Comparison of ENCODE assay signal across 9 cellular contexts in the genomic region with DNA sequence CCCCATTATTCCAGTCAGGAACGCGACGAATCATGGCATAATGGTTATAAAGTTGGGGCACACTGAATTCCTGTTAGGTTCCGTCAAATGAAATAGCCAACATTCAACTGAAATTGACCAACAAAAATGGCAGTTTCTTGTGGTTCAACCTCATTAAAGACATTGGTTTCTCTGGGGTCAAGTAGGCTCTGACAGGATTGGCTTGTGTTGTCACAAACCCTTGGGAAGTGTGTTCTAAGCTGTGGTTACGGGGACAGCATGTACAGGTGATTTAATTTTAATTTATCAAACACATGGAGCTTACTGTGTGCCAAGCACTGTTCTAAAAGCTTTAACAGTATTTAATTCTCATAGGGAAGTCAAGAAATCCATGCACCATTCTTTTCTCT. TPM values are rescaled to one million over a fixed set of nuclear protein-coding genes. Genes with fewer than 3 reads are reported as not detected.
DNase-seq lines count a peak whose midpoint lies in the region; ATAC-seq and TF ChIP-seq lines count a peak whose summit lies in the region.
"Had no signal": no experiment of that assay in that cellular context is flagged by ENCODE, and none has a peak within 500 bp of the region (broad histone marks: within the 10 kb centered on the region; RNA-seq: fewer than 3 reads in every experiment).

No MANE protein-coding gene starts in this region.

- H3K27me3 Mint-ChIP-seq in H9 (ENCODE audit: low read depth) (peaks cover 16% of the 10 kb centered on the region), endodermal cell (ENCODE audit: insufficient read depth) (peaks cover 22% of the 10 kb centered on the region)

- H2BK15ac ChIP-seq in H9 (ENCODE audit: low read depth, low read length): no peak overlapping the region

- H3K4ac ChIP-seq in H9 (ENCODE audit: low read depth, low read length): no peak overlapping the region

- H3K9me3 Mint-ChIP-seq in H9 (peaks cover 39 to 45% of the 10 kb centered on the region in 2 experiments), endodermal cell (peaks cover 27% of the 10 kb centered on the region)

- in situ Hi-C loops in Panc1 (cut with HindIII; ENCODE audit: low pct_unique_long_range_greater_than_20kb, low sequenced_read_pairs): no loop called here

- H3K4me3 ChIP-seq in Panc1 (ENCODE audit: low read depth in 2 of 2, low read length in 2 of 2) (peak overlapping the region; percentile 37 to 42), endodermal cell (ENCODE audit: low read length) (peak overlapping the region; percentile 45), parathyroid adenoma (ENCODE audit: low read depth, low read length) (no peak overlapping the region)

- no peak overlapping the region for H3K18ac ChIP-seq in H9 (ENCODE audit: insufficient read length, low read depth, low read length)

- peaks cover 6% of the 10 kb centered on the region; the same call in 1 of the 2 replicates for H3K27me3 ChIP-seq in H9 (ENCODE audit: insufficient read depth, low read length)
- no peaks in the 10 kb centered on the region for H3K27me3 ChIP-seq in Panc1 (ENCODE audit: control insufficient read depth, insufficient read depth, low read length)
- peaks cover 21% of the 10 kb centered on the region for H3K27me3 ChIP-seq in endodermal cell (ENCODE audit: control insufficient read depth, insufficient read depth, low read length, poor library complexity, severe bottlenecking)
- no peaks in the 10 kb centered on the region for H3K27me3 ChIP-seq in parathyroid adenoma (ENCODE audit: control insufficient read depth, insufficient read depth, low read length)
- H3K27me3 ChIP-seq: brain microvascular endothelial cell had no signal

- DNase-seq in H9: no peak
- no peak for DNase-seq in Panc1 (ENCODE audit: low read depth, low spot score)
- DNase-seq in endodermal cell: no peak
- no peak for DNase-seq in stimulated activated CD4-positive, alpha-beta T cell treated with anti-CD3 and anti-CD28 coated beads, Interleukin-2, amount 100 ng/mL, for 24 hours
- no peak for DNase-seq in COR-L47 (lab: John Stamatoyannopoulos, UW)
- no peak for DNase-seq in retina
- DNase-seq: brain microvascular endothelial cell had no signal

- H4K5ac ChIP-seq in H9 (ENCODE audit: insufficient read length, low read depth, low read length): no peak overlapping the region

- no TSS peak for BruUV-seq in Panc1 (replicated peaks; lab: Mats Ljungman, UMichigan)

- H3K36me3 ChIP-seq in Panc1 (ENCODE audit: control insufficient read depth, insufficient read depth, low read length) (no peaks in the 10 kb centered on the region), endodermal cell (ENCODE audit: control insufficient read depth, insufficient read depth, low read length) (no peaks in the 10 kb centered on the region), parathyroid adenoma (ENCODE audit: control insufficient read depth, insufficient read depth, low read length) (no peaks in the 10 kb centered on the region)
- H3K36me3 ChIP-seq: brain microvascular endothelial cell had no signal

- CTCF ChIA-PET in Panc1 (lab: Charles Lee): no interaction called here

- WGBS in H9 (ENCODE audit: extremely low coverage, insufficient read length, low lambda C conversion rate): no CpG with 5 or more reads among the region's 5 CpGs
- WGBS in endodermal cell (ENCODE audit: insufficient coverage in 1 of 2, insufficient read length in 1 of 2), 2 experiments: 67 to 100% methylated on average over 1 to 4 of the region's 5 CpGs

- no peak overlapping the region for H3K14ac ChIP-seq in H9 (ENCODE audit: insufficient read depth, low read length)

- H2BK120ac ChIP-seq in H9 (ENCODE audit: low read depth, low read length, poor library complexity, severe bottlenecking): no peak overlapping the region

- H2BK5ac ChIP-seq in H9 (ENCODE audit: insufficient read length, low read length): no peak overlapping the region

- POLR2A ChIA-PET in Panc1 (lab: Charles Lee): interaction anchor here (0.6 kb wide), 2 partner anchors 22 to 114 kb away, joined by 3 to 11 read pairs; no protein-coding TSS in a partner anchor

- H3K9me3 ChIP-seq in H9 (ENCODE audit: control insufficient read depth, low read depth, low read length) (no peaks in the 10 kb centered on the region), Panc1 (ENCODE audit: control insufficient read depth, insufficient read depth, low read depth, low read length) (no peaks in the 10 kb centered on the region), endodermal cell (ENCODE audit: control insufficient read depth, low read length) (no peaks in the 10 kb centered on the region), parathyroid adenoma (ENCODE audit: control insufficient read depth, low read length) (no peaks in the 10 kb centered on the region)

- no peaks in the 10 kb centered on the region for H3K79me1 ChIP-seq in H9 (ENCODE audit: insufficient read depth, low read depth, low read length, poor library complexity, severe bottlenecking)

- TF ChIP-seq CTCF in H9 (conservative IDR thresholded peaks at IDR 0.05) (no peak), Panc1 (IDR thresholded peaks at IDR 0.05) (no peak), endodermal cell (conservative IDR thresholded peaks at IDR 0.05) (no peak), parathyroid adenoma (IDR thresholded peaks at IDR 0.05) (no peak)

- no peak overlapping the region for H4K91ac ChIP-seq in H9 (ENCODE audit: insufficient read length, low read depth, low read length)

- H2AK5ac ChIP-seq in H9 (ENCODE audit: insufficient read length, low read length): no peak overlapping the region

- H3K23ac ChIP-seq in H9 (ENCODE audit: insufficient read length, low read depth, low read length): no peak overlapping the region

- H4K20me1 ChIP-seq in H9 (ENCODE audit: control insufficient read depth, insufficient read depth, insufficient read length): no peaks in the 10 kb centered on the region

- intact Hi-C loops in Panc1 (cut with micrococcal nuclease; ENCODE audit: unreplicated experiment): no loop called here

- H3K4me3 Mint-ChIP-seq in H9: peak overlapping the region; percentile 57 to 71
- peak overlapping the region; percentile 52 for H3K4me3 Mint-ChIP-seq in endodermal cell

- H3K27ac ChIP-seq in H9 (ENCODE audit: insufficient read length, low read depth, low read length) (no peak overlapping the region), Panc1 (ENCODE audit: low read length) (no peak overlapping the region), endodermal cell (ENCODE audit: low read depth, low read length) (no peak overlapping the region), parathyroid adenoma (peak overlapping the region; percentile 32)
- H3K27ac ChIP-seq: brain microvascular endothelial cell had no signal

- no peak overlapping the region for H2AFZ ChIP-seq in H9 (ENCODE audit: low read length)
- peak overlapping the region; percentile 81 for H2AFZ ChIP-seq in parathyroid adenoma

- no peak overlapping the region for H2BK12ac ChIP-seq in H9 (ENCODE audit: insufficient read length, low read depth, low read length)

- H3K4me1 ChIP-seq in H9 (ENCODE audit: insufficient read depth, low read length) (no peaks in the 10 kb centered on the region; the same call in 1 of the 2 replicates), Panc1 (ENCODE audit: control insufficient read depth, insufficient read depth, low read length) (no peaks in the 10 kb centered on the region), endodermal cell (ENCODE audit: control insufficient read depth, insufficient read depth, low read length) (no peaks in the 10 kb centered on the region), parathyroid adenoma (peaks cover 5% of the 10 kb centered on the region)

- H4K8ac ChIP-seq in H9 (replicated peaks; ENCODE audit: insufficient read length, low read depth, low read length): no peak overlapping the region

- no peak overlapping the region for H3K56ac ChIP-seq in H9 (ENCODE audit: insufficient read length, low read depth, low read length)

- H3K9ac ChIP-seq in H9 (ENCODE audit: extremely low read depth, insufficient read length, low read length): no peak overlapping the region
- H3K9ac ChIP-seq in endodermal cell (ENCODE audit: extremely low read depth, low read length, poor library complexity, severe bottlenecking): no peak overlapping the region
- H3K9ac ChIP-seq in parathyroid adenoma: no peak overlapping the region

- no peak overlapping the region for H3T11ph ChIP-seq in H9 (ENCODE audit: low read length)

- H3K36me3 Mint-ChIP-seq in H9 (ENCODE audit: insufficient read depth in 1 of 3, low read depth in 3 of 3) (peaks cover 0 to 2% (median 0%) of the 10 kb centered on the region in 3 experiments; a peak in 1 of 7 replicates), endodermal cell (ENCODE audit: low read depth) (no peaks in the 10 kb centered on the region)

- H3K23me2 ChIP-seq in H9 (ENCODE audit: insufficient read length, low read depth, low read length, poor library complexity, severe bottlenecking): no peaks in the 10 kb centered on the region

- no peak overlapping the region for H2BK20ac ChIP-seq in H9 (ENCODE audit: low read depth, low read length, poor library complexity, severe bottlenecking)

- peaks cover 9 to 13% of the 10 kb centered on the region in 2 experiments; a peak in 3 of 4 replicates for H3K4me1 Mint-ChIP-seq in H9
- no peaks in the 10 kb centered on the region for H3K4me1 Mint-ChIP-seq in endodermal cell

- ATAC-seq in Panc1: no peak
- ATAC-seq in GM21528 (IDR thresholded peaks at IDR 0.05; ENCODE audit: low FRiP score, unreplicated experiment): no peak

- H3K79me2 ChIP-seq in H9 (ENCODE audit: insufficient read depth, low read length) (no peaks in the 10 kb centered on the region), parathyroid adenoma (no peaks in the 10 kb centered on the region)

- H3K4me2 ChIP-seq in H9 (ENCODE audit: insufficient read depth, insufficient read length, low read length) (peak overlapping the region; percentile 45), parathyroid adenoma (ENCODE audit: low read length) (peak overlapping the region; percentile 55)

- H3K27ac Mint-ChIP-seq in H9: no peak overlapping the region
- H3K27ac Mint-ChIP-seq in endodermal cell: no peak overlapping the region

RNA-seq across cellular contexts. Expression of a gene that starts 0.8 kb away (rescaled TPM):
- total RNA-seq in H9 (2021) (0.85 and 0.97 TPM in 2 replicates), Panc1 (2021; ENCODE audit: unreplicated experiment) (1.3 TPM), endodermal cell (under 1 TPM; 0.13 to 0.49 TPM)
- 0.56 TPM for polyA plus RNA-seq in Panc1 (2012; ENCODE audit: insufficient read length)
- 0.53 TPM for polyA plus RNA-seq in endodermal cell (2013, experiment 1 of 2)
- 0.62 TPM for polyA plus RNA-seq in endodermal cell (2013, experiment 2 of 2)
